ENCODE assay signal across 1 cellular context in genomic region chr3:113211370-113212154, GRCh38.
A peak's percentile ranks its signal among the peaks of the same experiment; 100 is the strongest.
TF ChIP-seq lines count a peak whose summit lies in the region.

Gene BOC, plus strand, starts transcription at chr3:113211557. Its CDS starts 38,246 bp downstream, at chr3:113249803.

TF ChIP-seq in SK-N-SH, 30 proteins besides CTCF, POLR2A, EP300 and RAD21 (continued from another document):
- TF ChIP-seq REST (IDR thresholded peaks at IDR 0.05; ENCODE audit: low read depth, low read length) (0 out of 2 replicates have a peak, but pooled peaks have one; percentile 7), FOSL2 (IDR thresholded peaks at IDR 0.05; ENCODE audit: borderline replicate concordance, low read depth) (0 out of 2 replicates have a peak, but pooled peaks have one; percentile 5), IRF3 (IDR thresholded peaks at IDR 0.05; ENCODE audit: low read depth, low read length) (no peak)
TF ChIP-seq in SK-N-SH: peak in this region for 4.
